2 cellular contexts compared by ENCODE assay signal in the genomic region with DNA sequence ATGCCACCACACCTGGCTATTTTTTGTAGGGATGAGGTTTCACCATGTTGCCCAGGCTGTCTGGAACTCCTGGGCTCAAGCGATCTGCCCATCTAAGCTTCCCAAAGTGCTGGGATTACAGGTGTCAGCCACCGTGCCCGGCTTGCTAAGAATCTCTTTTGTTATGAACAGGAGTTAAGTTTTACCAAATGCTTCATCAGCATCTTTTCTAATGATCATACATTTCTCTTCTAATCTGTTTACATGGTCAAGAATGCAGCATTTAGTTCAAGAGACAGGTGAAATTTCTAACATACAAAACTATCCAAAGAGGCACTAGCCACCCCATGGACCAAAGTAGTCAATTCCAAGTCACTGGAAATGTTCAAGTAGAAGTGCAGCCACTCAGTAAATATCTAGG.
A peak's percentile ranks its signal among the peaks of the same experiment; 100 is the strongest.
TF ChIP-seq lines count a peak whose summit lies in the region.

No MANE protein-coding gene starts in this region.

TF ChIP-seq in HepG2, 621 proteins besides CTCF, POLR2A, EP300 and RAD21:
- no peak for TF ChIP-seq TBP (CRISPR knock-in tag; IDR thresholded peaks at IDR 0.05)
- no peak for TF ChIP-seq ZBTB7B (CRISPR knock-in tag; IDR thresholded peaks at IDR 0.05)
- TF ChIP-seq MAFK (conservative IDR thresholded peaks at IDR 0.05 in 1 of 2, IDR thresholded peaks at IDR 0.05 in 1 of 2; ENCODE audit: low read length in 2 of 2) = peak in 1 of 2 experiments; percentile 48; a peak in 2 of 4 replicates
- no peak for TF ChIP-seq ZNF414 (CRISPR knock-in tag; IDR thresholded peaks at IDR 0.05)
- no peak for TF ChIP-seq ZNF230 (CRISPR knock-in tag; IDR thresholded peaks at IDR 0.05)
- TF ChIP-seq BORCS8-MEF2B (CRISPR knock-in tag; IDR thresholded peaks at IDR 0.05) = no peak
- TF ChIP-seq ZNF253 (CRISPR knock-in tag; IDR thresholded peaks at IDR 0.05; ENCODE audit: borderline replicate concordance) = no peak
- TF ChIP-seq ESRRA (CRISPR knock-in tag; IDR thresholded peaks at IDR 0.05; ENCODE audit: low read depth) = no peak
- TF ChIP-seq PCBP2 (optimal IDR thresholded peaks at IDR 0.05; ENCODE audit: low read depth, low read length, poor library complexity, severe bottlenecking) = no peak
- TF ChIP-seq ELF1 (CRISPR knock-in tag; IDR thresholded peaks at IDR 0.05) = no peak
- TF ChIP-seq MAFF (IDR thresholded peaks at IDR 0.05; ENCODE audit: low read depth, low read length) = peak; percentile 26; the same call in 1 of the 2 replicates
- TF ChIP-seq ZBTB49 (CRISPR knock-in tag; IDR thresholded peaks at IDR 0.05; ENCODE audit: borderline replicate concordance) = no peak
- no peak for TF ChIP-seq ZFP36L1 (CRISPR knock-in tag; IDR thresholded peaks at IDR 0.05)
- no peak for TF ChIP-seq KDM2A (CRISPR knock-in tag; IDR thresholded peaks at IDR 0.05; ENCODE audit: borderline replicate concordance, low read depth)

TF ChIP-seq in IMR-90, 13 proteins besides CTCF, POLR2A, EP300 and RAD21:
- TF ChIP-seq MAFK (IDR thresholded peaks at IDR 0.05; ENCODE audit: low read depth, low read length) = peak; percentile 60
- TF ChIP-seq SMC3 (IDR thresholded peaks at IDR 0.05; ENCODE audit: low read depth, low read length) = no peak
